18 cellular contexts compared by ENCODE assay signal in genomic region chr11:4183410-4184057, GRCh38.
DNase-seq lines count a peak whose midpoint lies in the region; ATAC-seq and TF ChIP-seq lines count a peak whose summit lies in the region.
"Had no signal": no experiment of that assay in that cellular context is flagged by ENCODE, and none has a peak within 500 bp of the region (broad histone marks: within the 10 kb centered on the region; RNA-seq: fewer than 3 reads in every experiment).

No MANE protein-coding gene starts in this region.

- H3K4me1 ChIP-seq in endodermal cell (ENCODE audit: control insufficient read depth, insufficient read depth, low read length) (no peaks in the 10 kb centered on the region), neuronal stem cell (ENCODE audit: control insufficient read depth in 2 of 2, insufficient read depth in 1 of 2, low read depth in 1 of 2, low read length in 2 of 2) (peaks cover 0 to 2% of the 10 kb centered on the region in 2 donors), mesendoderm (ENCODE audit: control insufficient read depth, low read depth, low read length) (no peaks in the 10 kb centered on the region)
- H3K4me1 ChIP-seq: Caco-2 had no signal

- ATAC-seq in Right ventricle myocardium superior (ENCODE audit: poor library complexity), result no peak
- no peak for ATAC-seq in stimulated activated naive CD8-positive, alpha-beta T cell treated with anti-CD3 and anti-CD28 coated beads, Interleukin-15, amount 100 ng/mL, for 72 hours
- no peak for ATAC-seq in GM18909 (IDR thresholded peaks at IDR 0.05; ENCODE audit: poor library complexity, unreplicated experiment)
- ATAC-seq: CD8-positive, alpha-beta T cell had no signal

- H3K4ac ChIP-seq in neuronal stem cell (ENCODE audit: low read length) (no peak overlapping the region), mesendoderm (ENCODE audit: low read depth, low read length) (no peak overlapping the region)

- no peaks in the 10 kb centered on the region for H3K79me2 ChIP-seq in mesendoderm (ENCODE audit: control insufficient read depth, insufficient read depth, low read length)

- no peak overlapping the region for H3K14ac ChIP-seq in neuronal stem cell (ENCODE audit: low read length)

- H3K36me3 ChIP-seq in endodermal cell (ENCODE audit: control insufficient read depth, insufficient read depth, low read length), result no peaks in the 10 kb centered on the region
- H3K36me3 ChIP-seq in neuronal stem cell (replicated peaks in 1 of 2; ENCODE audit: control insufficient read depth in 2 of 2, insufficient read depth in 2 of 2, low read length in 2 of 2), result no peaks in the 10 kb centered on the region
- H3K36me3 ChIP-seq in mesendoderm (ENCODE audit: control insufficient read depth, insufficient read depth, low read length), result no peaks in the 10 kb centered on the region
- H3K36me3 ChIP-seq: BLaER1 had no signal

- H4K8ac ChIP-seq in neuronal stem cell (ENCODE audit: low read depth, low read length), result no peak overlapping the region
- no peak overlapping the region for H4K8ac ChIP-seq in mesendoderm (ENCODE audit: low read depth, low read length)

- intact Hi-C loops in cardiac septum (cut with DNase I) (loop anchor here (5.0 kb wide), 1 partner anchor 359 kb away; no protein-coding TSS in a partner anchor), Right ventricle myocardium superior (cut with DNase I) (loop anchor here (10.0 kb wide), 1 partner anchor 821 kb away; no protein-coding TSS in a partner anchor)

- no peak overlapping the region for H3K9ac ChIP-seq in endodermal cell (ENCODE audit: extremely low read depth, low read length, poor library complexity, severe bottlenecking)
- H3K9ac ChIP-seq in neuronal stem cell (ENCODE audit: low read depth, low read length, poor library complexity), result no peak overlapping the region
- no peak overlapping the region for H3K9ac ChIP-seq in mesendoderm (ENCODE audit: low read length)
- H3K9ac ChIP-seq: BLaER1, GM23248 had no signal

- 85 to 89% methylated on average over 10 to 14 of the region's 14 CpGs for whole genome bisulfite sequencing in endodermal cell (ENCODE audit: insufficient coverage in 1 of 2, insufficient read length in 1 of 2), 2 experiments
- no CpG with 5 or more reads among the region's 14 CpGs for WGBS in neuronal stem cell (ENCODE audit: extremely low coverage in 2 of 2, insufficient read length in 2 of 2, insufficient replicate concordance in 1 of 2), 2 donors
- no CpG with 5 or more reads among the region's 14 CpGs for WGBS in mesendoderm (ENCODE audit: extremely low coverage, insufficient coverage, low lambda C conversion rate)

- TF ChIP-seq CTCF in VCaP (conservative IDR thresholded peaks at IDR 0.05) (no peak), endodermal cell (conservative IDR thresholded peaks at IDR 0.05) (no peak)

- DNase-seq in cardiac septum (ENCODE audit: low spot score) (peak; percentile 57), Right ventricle myocardium superior (no peak), endodermal cell (peak; percentile 36), neuronal stem cell (ENCODE audit: low spot score) (no peak), mesendoderm (no peak)
- DNase-seq in stimulated activated naive CD8-positive, alpha-beta T cell treated with anti-CD3 and anti-CD28 coated beads, Interleukin-15, amount 100 ng/mL, for 72 hours, result no peak
- DNase-seq: Caco-2; CD4-positive, CD25-positive, alpha-beta regulatory T cell; CD8-positive, alpha-beta T cell; DMS153; DND-41; GM23248; H7; HCEC 1CT had no signal

- no peak overlapping the region for H3K56ac ChIP-seq in mesendoderm (ENCODE audit: low read length)

- H3K4me3 ChIP-seq in endodermal cell (ENCODE audit: low read length), result no peak overlapping the region
- H3K4me3 ChIP-seq in neuronal stem cell (ENCODE audit: low read length in 2 of 2), result no peak overlapping the region
- no peak overlapping the region for H3K4me3 ChIP-seq in mesendoderm (ENCODE audit: low read length)
- H3K4me3 ChIP-seq: BLaER1, GM23248 had no signal

- H3K9me3 ChIP-seq in endodermal cell (ENCODE audit: control insufficient read depth, low read length) (no peaks in the 10 kb centered on the region), neuronal stem cell (replicated peaks in 1 of 2; ENCODE audit: control insufficient read depth in 2 of 2, insufficient read depth in 1 of 2, low read depth in 1 of 2, low read length in 2 of 2) (peaks cover 0 to 2% of the 10 kb centered on the region in 2 donors)
- H3K9me3 ChIP-seq: BLaER1, Caco-2 had no signal

- H3K23ac ChIP-seq in neuronal stem cell (ENCODE audit: low read depth, low read length, poor library complexity), result peak overlapping the region; percentile 6
- no peak overlapping the region for H3K23ac ChIP-seq in mesendoderm (ENCODE audit: low read length)

- H3K4me3 Mint-ChIP-seq in endodermal cell, result no peak overlapping the region
- H3K4me3 Mint-ChIP-seq in stimulated activated naive CD8-positive, alpha-beta T cell treated with anti-CD3 and anti-CD28 coated beads, Interleukin-15, amount 100 ng/mL, for 72 hours, result no peak overlapping the region
- H3K4me3 Mint-ChIP-seq: B cell; CD4-positive, CD25-positive, alpha-beta regulatory T cell; CD8-positive, alpha-beta T cell had no signal

- H3K27me3 ChIP-seq in endodermal cell (ENCODE audit: control insufficient read depth, insufficient read depth, low read length, poor library complexity, severe bottlenecking) (no peaks in the 10 kb centered on the region), neuronal stem cell (ENCODE audit: control insufficient read depth in 3 of 3, insufficient read depth in 3 of 3, low read depth in 1 of 3, low read length in 3 of 3) (peaks cover 0 to 22% (median 2%) of the 10 kb centered on the region in 3 experiments), mesendoderm (ENCODE audit: insufficient read depth, low read length, poor library complexity) (no peaks in the 10 kb centered on the region)
- H3K27me3 ChIP-seq: BLaER1 had no signal

- no peaks in the 10 kb centered on the region for H3K36me3 Mint-ChIP-seq in endodermal cell (ENCODE audit: low read depth)
- H3K36me3 Mint-ChIP-seq: CD4-positive, CD25-positive, alpha-beta regulatory T cell; CD8-positive, alpha-beta T cell had no signal

- no peak overlapping the region for H4K91ac ChIP-seq in neuronal stem cell (ENCODE audit: low read depth, low read length, poor library complexity)

- H3K27me3 Mint-ChIP-seq in endodermal cell (ENCODE audit: insufficient read depth), result peaks cover 9% of the 10 kb centered on the region
- peaks cover 8% of the 10 kb centered on the region for H3K27me3 Mint-ChIP-seq in stimulated activated naive CD8-positive, alpha-beta T cell treated with anti-CD3 and anti-CD28 coated beads, Interleukin-15, amount 100 ng/mL, for 72 hours
- H3K27me3 Mint-ChIP-seq: B cell had no signal

- peak overlapping the region; percentile 51 for H2AK5ac ChIP-seq in neuronal stem cell (ENCODE audit: low read depth, low read length)
- no peak overlapping the region for H2AK5ac ChIP-seq in mesendoderm (ENCODE audit: low read length)

- no peak overlapping the region for H2AFZ ChIP-seq in neuronal stem cell (ENCODE audit: low read length)
- H2AFZ ChIP-seq: GM23248 had no signal

- peak overlapping the region; percentile 17 for H3K18ac ChIP-seq in neuronal stem cell (ENCODE audit: low read length)
- no peak overlapping the region for H3K18ac ChIP-seq in mesendoderm (ENCODE audit: low read length)

- peaks cover 3% of the 10 kb centered on the region for H3K4me1 Mint-ChIP-seq in endodermal cell
- H3K4me1 Mint-ChIP-seq in stimulated activated naive CD8-positive, alpha-beta T cell treated with anti-CD3 and anti-CD28 coated beads, Interleukin-15, amount 100 ng/mL, for 72 hours, result peaks cover 6% of the 10 kb centered on the region

- peak overlapping the region; percentile 31 for H2BK15ac ChIP-seq in neuronal stem cell (ENCODE audit: low read length)
- no peak overlapping the region for H2BK15ac ChIP-seq in mesendoderm (replicated peaks; ENCODE audit: low read depth)

- H3K27ac Mint-ChIP-seq in endodermal cell, result no peak overlapping the region
- H3K27ac Mint-ChIP-seq in stimulated activated naive CD8-positive, alpha-beta T cell treated with anti-CD3 and anti-CD28 coated beads, Interleukin-15, amount 100 ng/mL, for 72 hours, result no peak overlapping the region
- H3K27ac Mint-ChIP-seq: B cell; CD4-positive, CD25-positive, alpha-beta regulatory T cell; CD8-positive, alpha-beta T cell had no signal

- H3K79me1 ChIP-seq in neuronal stem cell (ENCODE audit: low read depth, low read length) (no peaks in the 10 kb centered on the region), mesendoderm (ENCODE audit: low read length) (no peaks in the 10 kb centered on the region)

- no peak overlapping the region for H2BK12ac ChIP-seq in neuronal stem cell (ENCODE audit: low read length)

- H3K4me2 ChIP-seq in neuronal stem cell (ENCODE audit: insufficient read depth, low read length, poor library complexity, severe bottlenecking) (no peak overlapping the region), mesendoderm (ENCODE audit: low read length) (no peak overlapping the region)
- H3K4me2 ChIP-seq: BLaER1 had no signal

- no peak overlapping the region for H2BK5ac ChIP-seq in neuronal stem cell (ENCODE audit: low read length)
- H2BK5ac ChIP-seq in mesendoderm (ENCODE audit: low read length), result no peak overlapping the region

- no peaks in the 10 kb centered on the region for H3K9me3 Mint-ChIP-seq in endodermal cell
- H3K9me3 Mint-ChIP-seq in stimulated activated naive CD8-positive, alpha-beta T cell treated with anti-CD3 and anti-CD28 coated beads, Interleukin-15, amount 100 ng/mL, for 72 hours, result no peaks in the 10 kb centered on the region
- H3K9me3 Mint-ChIP-seq: CD4-positive, CD25-positive, alpha-beta regulatory T cell; CD8-positive, alpha-beta T cell had no signal

- H3K27ac ChIP-seq in VCaP, result peak overlapping the region; percentile 57
- H3K27ac ChIP-seq in endodermal cell (ENCODE audit: low read depth, low read length), result no peak overlapping the region
- no peak overlapping the region for H3K27ac ChIP-seq in neuronal stem cell (replicated peaks; ENCODE audit: low read length)
- H3K27ac ChIP-seq in mesendoderm (ENCODE audit: low read depth, low read length), result no peak overlapping the region
- H3K27ac ChIP-seq: BLaER1, GM23248 had no signal

- no peak overlapping the region for H4K5ac ChIP-seq in mesendoderm (ENCODE audit: low read length)

- H2BK120ac ChIP-seq in neuronal stem cell (ENCODE audit: low read depth, low read length), result no peak overlapping the region
- no peak overlapping the region for H2BK120ac ChIP-seq in mesendoderm (ENCODE audit: low read depth, low read length)

Comparison
In these comparisons a context has a peak if more than half of its experiments do, and no peak if none do; other contexts are left out.
1. DNase-seq: peak in cardiac septum (single experiment) and endodermal cell (single experiment); none in Right ventricle myocardium superior (single experiment), neuronal stem cell (single experiment), stimulated activated naive CD8-positive, alpha-beta T cell treated with anti-CD3 and anti-CD28 coated beads, Interleukin-15, amount 100 ng/mL, for 72 hours (0 of 2) and mesendoderm (single experiment).